Comparison of ENCODE assay signal across 1 cellular context in genomic region chr7:138002096-138002827, GRCh38.
TF ChIP-seq lines count a peak whose summit lies in the region.

No MANE protein-coding gene starts in this region.

TF ChIP-seq in K562, 482 proteins besides CTCF, POLR2A, EP300 and RAD21 (continued from another document and continues in another):
- no peak for TF ChIP-seq IFI16 (CRISPR knock-in tag; IDR thresholded peaks at IDR 0.05)
- no peak for TF ChIP-seq HDAC2 (IDR thresholded peaks at IDR 0.05)
- TF ChIP-seq ZNF77 (CRISPR knock-in tag; IDR thresholded peaks at IDR 0.05), result no peak
- TF ChIP-seq HMG20B (CRISPR knock-in tag; IDR thresholded peaks at IDR 0.05), result no peak
- no peak for TF ChIP-seq ZFP91 (CRISPR knock-in tag; IDR thresholded peaks at IDR 0.05)
- TF ChIP-seq SAFB2 (IDR thresholded peaks at IDR 0.05; ENCODE audit: borderline replicate concordance, low read depth, low read length, severe bottlenecking), result no peak
- peak; percentile 76; the same call in 1 of the 2 replicates for TF ChIP-seq ZNF589 (CRISPR knock-in tag; IDR thresholded peaks at IDR 0.05; ENCODE audit: low read depth)
- no peak for TF ChIP-seq FOXA3 (CRISPR knock-in tag; conservative IDR thresholded peaks at IDR 0.05 in 1 of 2, IDR thresholded peaks at IDR 0.05 in 1 of 2)
- no peak for TF ChIP-seq MAFF (IDR thresholded peaks at IDR 0.05; ENCODE audit: low read length)
- TF ChIP-seq SUPT5H (IDR thresholded peaks at IDR 0.05), result no peak; the same call in 1 of the 2 replicates
- no peak for TF ChIP-seq NUFIP1 (IDR thresholded peaks at IDR 0.05; ENCODE audit: partially characterized antibody)
- no peak for TF ChIP-seq ZBTB5 (IDR thresholded peaks at IDR 0.05)
- no peak; the same call in 1 of the 2 replicates for TF ChIP-seq E2F1 (CRISPR knock-in tag; IDR thresholded peaks at IDR 0.05)
- TF ChIP-seq BRD9 (IDR thresholded peaks at IDR 0.05; ENCODE audit: low read depth, partially characterized antibody), result peak; percentile 85
- no peak for TF ChIP-seq GTF3C2 (IDR thresholded peaks at IDR 0.05; ENCODE audit: borderline replicate concordance, extremely low read depth, insufficient read length)
- no peak for TF ChIP-seq STAG1 (CRISPR knock-in tag; IDR thresholded peaks at IDR 0.05; ENCODE audit: borderline replicate concordance)
- no peak for TF ChIP-seq KLF6 (CRISPR knock-in tag; IDR thresholded peaks at IDR 0.05; ENCODE audit: borderline replicate concordance)
- TF ChIP-seq MTA3 (IDR thresholded peaks at IDR 0.05; ENCODE audit: borderline replicate concordance), result peak; percentile 47; the same call in 1 of the 2 replicates
- TF ChIP-seq FOXJ2 (tag; IDR thresholded peaks at IDR 0.05), result no peak; the same call in 1 of the 2 replicates
- no peak for TF ChIP-seq ZNF707 (CRISPR knock-in tag; conservative IDR thresholded peaks at IDR 0.05)
- no peak for TF ChIP-seq ZNF184 (CRISPR knock-in tag; IDR thresholded peaks at IDR 0.05)
- no peak for TF ChIP-seq HOXB6 (CRISPR knock-in tag; IDR thresholded peaks at IDR 0.05; ENCODE audit: borderline replicate concordance)
- no peak for TF ChIP-seq NR3C1 (CRISPR knock-in tag; IDR thresholded peaks at IDR 0.05)
- TF ChIP-seq THAP7 (CRISPR knock-in tag; IDR thresholded peaks at IDR 0.05), result no peak
- TF ChIP-seq PHF21A (IDR thresholded peaks at IDR 0.05; ENCODE audit: borderline replicate concordance, low read depth), result no peak
- 0 out of 2 replicates have a peak, but pooled peaks have one; percentile 63 for TF ChIP-seq ARID3A (IDR thresholded peaks at IDR 0.05; ENCODE audit: borderline replicate concordance, low read depth, low read length)
- TF ChIP-seq E2F6 (IDR thresholded peaks at IDR 0.05; ENCODE audit: borderline replicate concordance in 1 of 2, extremely low read depth in 1 of 2, insufficient read depth in 1 of 2, insufficient read length in 1 of 2, low read depth in 1 of 2, low read length in 1 of 2, poor library complexity in 1 of 2, severe bottlenecking in 1 of 2), result peak in 1 of 2 experiments; percentile 76
- TF ChIP-seq MCM5 (IDR thresholded peaks at IDR 0.05; ENCODE audit: low read depth), result no peak
- TF ChIP-seq SMARCA4 (IDR thresholded peaks at IDR 0.05), result peak; percentile 82
- TF ChIP-seq EP400 (IDR thresholded peaks at IDR 0.05), result peak; percentile 87
- no peak for TF ChIP-seq ZNF699 (CRISPR knock-in tag; IDR thresholded peaks at IDR 0.05; ENCODE audit: insufficient replicate concordance)
- no peak; the same call in 1 of the 2 replicates for TF ChIP-seq MIER1 (IDR thresholded peaks at IDR 0.05; ENCODE audit: low read depth)
- no peak for TF ChIP-seq SIRT6 (IDR thresholded peaks at IDR 0.05; ENCODE audit: low read depth, low read length)
- TF ChIP-seq ZNF717 (CRISPR knock-in tag; IDR thresholded peaks at IDR 0.05), result no peak
- no peak for TF ChIP-seq BRF1 (IDR thresholded peaks at IDR 0.05; ENCODE audit: borderline replicate concordance, extremely low read depth, insufficient read length)
- TF ChIP-seq FOXP1 (CRISPR knock-in tag; IDR thresholded peaks at IDR 0.05), result no peak
- no peak for TF ChIP-seq LEF1 (IDR thresholded peaks at IDR 0.05)
- no peak for TF ChIP-seq ZFP30 (CRISPR knock-in tag; IDR thresholded peaks at IDR 0.05; ENCODE audit: borderline replicate concordance)
- no peak for TF ChIP-seq FOSL1 (tag; conservative IDR thresholded peaks at IDR 0.05)
- TF ChIP-seq SP1 (CRISPR knock-in tag; IDR thresholded peaks at IDR 0.05), result peak; percentile 95
- no peak for TF ChIP-seq ZKSCAN3 (CRISPR knock-in tag; IDR thresholded peaks at IDR 0.05)
- TF ChIP-seq GABPB2 (CRISPR knock-in tag; conservative IDR thresholded peaks at IDR 0.05), result no peak
- TF ChIP-seq ZNF174 (CRISPR knock-in tag; IDR thresholded peaks at IDR 0.05), result no peak
- no peak for TF ChIP-seq HDAC3 (IDR thresholded peaks at IDR 0.05; ENCODE audit: borderline replicate concordance, partially characterized antibody)
- no peak for TF ChIP-seq REST (CRISPR knock-in tag; IDR thresholded peaks at IDR 0.05; ENCODE audit: low read depth)
- 0 out of 2 replicates have a peak, but pooled peaks have one; percentile 37 for TF ChIP-seq GTF2F1 (IDR thresholded peaks at IDR 0.05; ENCODE audit: low read depth, low read length)
- TF ChIP-seq TGIF2 (CRISPR knock-in tag; IDR thresholded peaks at IDR 0.05), result no peak
- TF ChIP-seq SMARCC2 (IDR thresholded peaks at IDR 0.05; ENCODE audit: low read depth), result peak; percentile 85; the same call in 1 of the 2 replicates
- no peak for TF ChIP-seq ZNF740 (CRISPR knock-in tag; IDR thresholded peaks at IDR 0.05)
- TF ChIP-seq ZNF740 (tag; IDR thresholded peaks at IDR 0.05), result no peak
- no peak for TF ChIP-seq ETV5 (CRISPR knock-in tag; IDR thresholded peaks at IDR 0.05; ENCODE audit: low read depth)
- no peak for TF ChIP-seq POLR3G (IDR thresholded peaks at IDR 0.05; ENCODE audit: extremely low read depth, insufficient read length, insufficient replicate concordance)
- no peak; the same call in 1 of the 2 replicates for TF ChIP-seq LCOR (CRISPR knock-in tag; IDR thresholded peaks at IDR 0.05)
- no peak for TF ChIP-seq ATF4 (CRISPR knock-in tag; IDR thresholded peaks at IDR 0.05)
- TF ChIP-seq PURB (CRISPR knock-in tag; IDR thresholded peaks at IDR 0.05; ENCODE audit: low read depth), result no peak
- TF ChIP-seq XRCC4 (IDR thresholded peaks at IDR 0.05; ENCODE audit: extremely low read depth, insufficient read depth, insufficient read length), result no peak
- TF ChIP-seq ZNF133 (CRISPR knock-in tag; IDR thresholded peaks at IDR 0.05), result no peak
- peak; percentile 96 for TF ChIP-seq TEAD2 (tag; IDR thresholded peaks at IDR 0.05)
